ENCODE assay signal across 27 cellular contexts in genomic region chr6:132643547-132643946, GRCh38. TPM values are rescaled to one million over a fixed set of nuclear protein-coding genes. Genes with fewer than 3 reads are reported as not detected.
DNase-seq lines count a peak whose midpoint lies in the region; ATAC-seq and TF ChIP-seq lines count a peak whose summit lies in the region.
"Had no signal": no experiment of that assay in that cellular context is flagged by ENCODE, and none has a peak within 500 bp of the region (broad histone marks: within the 10 kb centered on the region; RNA-seq: fewer than 3 reads in every experiment).

No MANE protein-coding gene starts in this region.

- TF ChIP-seq CTCF in ovary (IDR thresholded peaks at IDR 0.05): no peak

- no peaks in the 10 kb centered on the region for H3K9me3 Mint-ChIP-seq in memory B cell
- H3K9me3 Mint-ChIP-seq: activated T-cell treated with anti-CD3 and anti-CD28 coated beads, Interleukin-2, amount 50 U/mL, for 24 hours; effector memory CD8-positive, alpha-beta T cell had no signal

- TF ChIP-seq EP300 in ovary (IDR thresholded peaks at IDR 0.05): no peak

- no peaks in the 10 kb centered on the region for H3K27me3 ChIP-seq in ovary
- no peaks in the 10 kb centered on the region for H3K27me3 ChIP-seq in trophoblast cell (ENCODE audit: insufficient read depth, low read length)
- H3K27me3 ChIP-seq: colonic mucosa, transverse colon had no signal

- H3K79me2 ChIP-seq in trophoblast cell (ENCODE audit: control insufficient read depth, insufficient read depth, low read length, poor library complexity): no peaks in the 10 kb centered on the region

- no peak overlapping the region for H2BK120ac ChIP-seq in trophoblast cell (ENCODE audit: insufficient read depth, low read length, poor library complexity)

- H3K9me3 ChIP-seq in ovary (no peaks in the 10 kb centered on the region), trophoblast cell (ENCODE audit: insufficient read depth, low read depth, low read length) (no peaks in the 10 kb centered on the region)
- H3K9me3 ChIP-seq: colonic mucosa, prostate gland, SK-N-SH, transverse colon had no signal

- H3K36me3 ChIP-seq in ovary (no peaks in the 10 kb centered on the region), trophoblast cell (ENCODE audit: control insufficient read depth in 1 of 2, insufficient read depth in 2 of 2, low read length in 2 of 2) (no peaks in the 10 kb centered on the region)
- H3K36me3 ChIP-seq: colonic mucosa, prostate gland, transverse colon had no signal

- H3K4me1 Mint-ChIP-seq in memory B cell: peaks cover 18% of the 10 kb centered on the region

- no peak overlapping the region for H3K4me2 ChIP-seq in trophoblast cell (ENCODE audit: low read length)
- H3K4me2 ChIP-seq: SK-N-SH had no signal

- no peak overlapping the region for H2BK12ac ChIP-seq in trophoblast cell (ENCODE audit: low read length)

- H3K9ac ChIP-seq in trophoblast cell (ENCODE audit: low read length): no peak overlapping the region
- H3K9ac ChIP-seq: SK-N-SH had no signal

- no peaks in the 10 kb centered on the region for H3K79me1 ChIP-seq in trophoblast cell (ENCODE audit: low read length)

- no peak overlapping the region for H3K18ac ChIP-seq in trophoblast cell (ENCODE audit: low read length)

- H2AFZ ChIP-seq in trophoblast cell (ENCODE audit: insufficient read depth, low read length, poor library complexity): no peak overlapping the region

- H4K12ac ChIP-seq in trophoblast cell (ENCODE audit: low read depth, low read length): no peak overlapping the region

- H3K4me3 ChIP-seq in ovary (no peak overlapping the region), trophoblast cell (ENCODE audit: low read depth, low read length) (no peak overlapping the region)
- H3K4me3 ChIP-seq: colonic mucosa, prostate gland, transverse colon had no signal

- no peak overlapping the region for H3K27ac Mint-ChIP-seq in memory B cell
- H3K27ac Mint-ChIP-seq: activated T-cell treated with anti-CD3 and anti-CD28 coated beads, Interleukin-2, amount 50 U/mL, for 24 hours; CD4-positive, CD25-positive, alpha-beta regulatory T cell; effector memory CD8-positive, alpha-beta T cell; T-helper 17 cell had no signal

- no peak for TF ChIP-seq POLR2A in ovary (IDR thresholded peaks at IDR 0.05)

- DNase-seq in DMS153 (lab: John Stamatoyannopoulos, UW): peak; percentile 8
- DNase-seq in DMS153 treated with DMSO at 0.1 percent for 48 hours (lab: John Stamatoyannopoulos, UW; ENCODE audit: unreplicated experiment): no peak
- peak; percentile 42 for DNase-seq in NCI-H146 treated with DMSO at 0.1 percent for 48 hours (lab: John Stamatoyannopoulos, UW; ENCODE audit: unreplicated experiment)
- no peak for DNase-seq in memory B cell (ENCODE audit: low spot score in 2 of 2)
- DNase-seq in occipital lobe (lab: John Stamatoyannopoulos, UW): no peak
- DNase-seq in ovary: no peak
- DNase-seq in trophoblast cell: no peak
- DNase-seq: activated CD4-positive, alpha-beta T cell treated with anti-CD3 and anti-CD28 coated beads for 4 hours; activated T-cell treated with anti-CD3 and anti-CD28 coated beads, Interleukin-2, amount 50 U/mL, for 24 hours; CD4-positive, CD25-positive, alpha-beta regulatory T cell; colonic mucosa; effector memory CD8-positive, alpha-beta T cell; foreskin melanocyte; Karpas-422; left cardiac atrium; mesenchymal stem cell; NCI-H510A treated with DMSO at 0.1 percent for 48 hours; SK-N-SH; stimulated activated CD4-positive, alpha-beta T cell treated with anti-CD3 and anti-CD28 coated beads, Interleukin-15, amount 100 ng/mL, for 24 hours; T-helper 17 cell; transverse colon had no signal

- no peak overlapping the region for H3K4ac ChIP-seq in trophoblast cell (ENCODE audit: low read depth, low read length)

- no peak overlapping the region for H3K14ac ChIP-seq in trophoblast cell (ENCODE audit: low read length)

- H3K23ac ChIP-seq in trophoblast cell (ENCODE audit: low read length): no peak overlapping the region

- H2AK5ac ChIP-seq in trophoblast cell (ENCODE audit: low read length): no peak overlapping the region

- H3K4me3 Mint-ChIP-seq in memory B cell: no peak overlapping the region
- H3K4me3 Mint-ChIP-seq: activated T-cell treated with anti-CD3 and anti-CD28 coated beads, Interleukin-2, amount 50 U/mL, for 24 hours; CD4-positive, CD25-positive, alpha-beta regulatory T cell; effector memory CD8-positive, alpha-beta T cell; T-helper 17 cell had no signal

- H3K4me1 ChIP-seq in ovary (ENCODE audit: insufficient read depth) (no peaks in the 10 kb centered on the region), trophoblast cell (ENCODE audit: control insufficient read depth in 1 of 2, insufficient read depth in 2 of 2, low read length in 2 of 2) (no peaks in the 10 kb centered on the region)
- H3K4me1 ChIP-seq: colonic mucosa, prostate gland, transverse colon had no signal

- H3K27ac ChIP-seq in ovary: no peak overlapping the region
- H3K27ac ChIP-seq in trophoblast cell (ENCODE audit: low read depth, low read length): no peak overlapping the region
- H3K27ac ChIP-seq: 22Rv1, colonic mucosa, prostate gland, transverse colon had no signal

- no peak overlapping the region for H4K91ac ChIP-seq in trophoblast cell (ENCODE audit: low read depth, low read length)

- ATAC-seq in HG02885 (IDR thresholded peaks at IDR 0.05; ENCODE audit: poor library complexity, unreplicated experiment) (peak; percentile 40), memory B cell (ENCODE audit: low read depth) (peak; percentile 37)
- ATAC-seq: effector memory CD8-positive, alpha-beta T cell; left cardiac atrium; T-helper 17 cell had no signal

- H3K36me3 Mint-ChIP-seq in memory B cell: no peaks in the 10 kb centered on the region
- H3K36me3 Mint-ChIP-seq: CD4-positive, CD25-positive, alpha-beta regulatory T cell had no signal

- intact Hi-C loops in ovary (cut with DNase I): no loop called here

- H2BK5ac ChIP-seq in trophoblast cell (ENCODE audit: low read depth, low read length, poor library complexity): no peak overlapping the region

- 75 to 79% (median 77%) methylated on average over 3 of the region's 3 CpGs for WGBS in ovary, 3 donors
- no CpG with 5 or more reads among the region's 3 CpGs for whole genome bisulfite sequencing in trophoblast cell (ENCODE audit: extremely low coverage, insufficient coverage, insufficient read length)

- H3K27me3 Mint-ChIP-seq in memory B cell: no peaks in the 10 kb centered on the region
- H3K27me3 Mint-ChIP-seq: T-helper 17 cell had no signal

- H4K8ac ChIP-seq in trophoblast cell (ENCODE audit: low read depth, low read length): no peak overlapping the region

RNA-seq across cellular contexts. Expression of gene TAAR1, which starts 15.4 kb away (rescaled TPM):
- not detected for total RNA-seq in occipital lobe
- under 1 TPM in 1 of 7 donors, not detected in 6; 0.28 TPM for total RNA-seq in ovary
- polyA plus RNA-seq in ovary: not detected
- not detected in 2 replicates for polyA plus RNA-seq in trophoblast cell (2013)
- total RNA-seq: activated CD8-positive, alpha-beta memory T cell treated with anti-CD3 and anti-CD28 coated beads for 36 hours; CD4-positive, CD25-positive, alpha-beta regulatory T cell; colonic mucosa; left cardiac atrium; myocyte; prostate gland; T-helper 17 cell; transverse colon had no signal
- polyA plus RNA-seq: CD4-positive, CD25-positive, alpha-beta regulatory T cell; esophagus; SK-N-SH had no signal

RNA-seq across cellular contexts. Expression of gene TAAR2, which starts 19.5 kb away (rescaled TPM):
- total RNA-seq in occipital lobe: not detected
- not detected for total RNA-seq in ovary
- polyA plus RNA-seq in ovary: not detected
- polyA plus RNA-seq in trophoblast cell (2013): not detected in 2 replicates
- total RNA-seq: activated CD8-positive, alpha-beta memory T cell treated with anti-CD3 and anti-CD28 coated beads for 36 hours; CD4-positive, CD25-positive, alpha-beta regulatory T cell; colonic mucosa; left cardiac atrium; myocyte; prostate gland; T-helper 17 cell; transverse colon had no signal
- polyA plus RNA-seq: CD4-positive, CD25-positive, alpha-beta regulatory T cell; esophagus; SK-N-SH had no signal

RNA-seq across cellular contexts. Expression of gene TAAR5, which starts 54.0 kb away (rescaled TPM):
- total RNA-seq in occipital lobe (not detected), ovary (not detected)
- not detected for polyA plus RNA-seq in ovary
- polyA plus RNA-seq in trophoblast cell (2013): not detected in 2 replicates
- total RNA-seq: activated CD8-positive, alpha-beta memory T cell treated with anti-CD3 and anti-CD28 coated beads for 36 hours; CD4-positive, CD25-positive, alpha-beta regulatory T cell; colonic mucosa; left cardiac atrium; myocyte; prostate gland; T-helper 17 cell; transverse colon had no signal
- polyA plus RNA-seq: CD4-positive, CD25-positive, alpha-beta regulatory T cell; esophagus; SK-N-SH had no signal

Comparison
In these comparisons a context has a peak if more than half of its experiments do, and no peak if none do; other contexts are left out.
1. DNase-seq: peak in DMS153 (single experiment) and NCI-H146 treated with DMSO at 0.1 percent for 48 hours (single experiment); none in DMS153 treated with DMSO at 0.1 percent for 48 hours (single experiment), memory B cell (0 of 2), occipital lobe (single experiment), ovary (0 of 5) and trophoblast cell (0 of 2).